Comparison of ENCODE assay signal across 20 cellular contexts in genomic region chr9:115596743-115597080, GRCh38.
DNase-seq lines count a peak whose midpoint lies in the region; ATAC-seq and TF ChIP-seq lines count a peak whose summit lies in the region.
"Had no signal": no experiment of that assay in that cellular context is flagged by ENCODE, and none has a peak within 500 bp of the region (broad histone marks: within the 10 kb centered on the region; RNA-seq: fewer than 3 reads in every experiment).

No MANE protein-coding gene starts in this region.

- H3K9ac ChIP-seq in SK-N-MC (ENCODE audit: insufficient read length) (peak overlapping the region; percentile 99), endodermal cell (ENCODE audit: extremely low read depth, low read length, poor library complexity, severe bottlenecking) (no peak overlapping the region), colonic mucosa (ENCODE audit: low read depth in 2 of 2, low read length in 2 of 2) (no peak overlapping the region)

- H3K27ac ChIP-seq in SK-N-MC (peak overlapping the region; percentile 100), endodermal cell (ENCODE audit: low read depth, low read length) (no peak overlapping the region), colonic mucosa (no peak overlapping the region)
- H3K27ac ChIP-seq: upper lobe of left lung had no signal

- peak; percentile 9 for DNase-seq in AG08395 (ENCODE audit: low spot score)
- no peak for DNase-seq in SK-N-MC (ENCODE audit: low read depth, low spot score)
- DNase-seq in endodermal cell: no peak
- no peak for DNase-seq in osteocyte (ENCODE audit: extremely low spot score, unreplicated experiment)
- DNase-seq in colonic mucosa: no peak
- DNase-seq: activated CD4-positive, alpha-beta T cell treated with anti-CD3 and anti-CD28 coated beads for 36 hours; activated CD8-positive, alpha-beta memory T cell treated with anti-CD3 and anti-CD28 coated beads, Interleukin-2, amount 50 U/mL, for 4 hours; activated gamma-delta T cell treated with Interleukin-2 at 50 U/mL for 16 hours; mucosa of descending colon; NCI-H2107; PC-3; right cardiac atrium; stimulated activated CD4-positive, alpha-beta T cell treated with anti-CD3 and anti-CD28 coated beads, Interleukin-2, amount 100 ng/mL, for 24 hours; stimulated activated naive CD8-positive, alpha-beta T cell treated with anti-CD3 and anti-CD28 coated beads, Interleukin-15, amount 100 ng/mL, for 72 hours; T1000; upper lobe of left lung had no signal

- intact Hi-C loops in colonic mucosa (cut with DNase I): loop anchor here (10.0 kb wide), 1 partner anchor 1268 kb away; no protein-coding TSS in a partner anchor

- H3K4me3 Mint-ChIP-seq in endodermal cell (no peak overlapping the region), osteocyte (ENCODE audit: unreplicated experiment) (peak overlapping the region; percentile 75)
- H3K4me3 Mint-ChIP-seq: activated CD4-positive, alpha-beta T cell treated with anti-CD3 and anti-CD28 coated beads for 36 hours; stimulated activated naive CD8-positive, alpha-beta T cell treated with anti-CD3 and anti-CD28 coated beads, Interleukin-15, amount 100 ng/mL, for 72 hours had no signal

- H3K4me1 Mint-ChIP-seq in endodermal cell: peaks cover 54% of the 10 kb centered on the region
- H3K4me1 Mint-ChIP-seq in osteocyte (ENCODE audit: unreplicated experiment): peaks cover 69% of the 10 kb centered on the region
- H3K4me1 Mint-ChIP-seq: activated CD4-positive, alpha-beta T cell treated with anti-CD3 and anti-CD28 coated beads for 36 hours had no signal

- H3K36me3 ChIP-seq in SK-N-MC (ENCODE audit: insufficient read depth, low read length) (peaks cover 18% of the 10 kb centered on the region), endodermal cell (ENCODE audit: control insufficient read depth, insufficient read depth, low read length) (no peaks in the 10 kb centered on the region), colonic mucosa (no peaks in the 10 kb centered on the region)
- H3K36me3 ChIP-seq: upper lobe of left lung had no signal

- H3K9me3 ChIP-seq in SK-N-MC (ENCODE audit: low read depth, low read length) (no peaks in the 10 kb centered on the region), endodermal cell (ENCODE audit: control insufficient read depth, low read length) (no peaks in the 10 kb centered on the region), colonic mucosa (no peaks in the 10 kb centered on the region)
- H3K9me3 ChIP-seq: mucosa of descending colon, upper lobe of left lung had no signal

- no peak for ATAC-seq in GM19397 (IDR thresholded peaks at IDR 0.05; ENCODE audit: unreplicated experiment)
- ATAC-seq in HG03039 (IDR thresholded peaks at IDR 0.05; ENCODE audit: unreplicated experiment): no peak
- ATAC-seq in GM18870 (IDR thresholded peaks at IDR 0.05; ENCODE audit: unreplicated experiment): no peak
- ATAC-seq: activated CD4-positive, alpha-beta T cell treated with anti-CD3 and anti-CD28 coated beads for 36 hours; K562; mucosa of descending colon; PC-3; right cardiac atrium; stimulated activated naive CD8-positive, alpha-beta T cell treated with anti-CD3 and anti-CD28 coated beads, Interleukin-15, amount 100 ng/mL, for 72 hours had no signal

- peaks cover 3% of the 10 kb centered on the region for H3K27me3 Mint-ChIP-seq in endodermal cell (ENCODE audit: insufficient read depth)
- H3K27me3 Mint-ChIP-seq in osteocyte (ENCODE audit: unreplicated experiment): no peaks in the 10 kb centered on the region

- WGBS in endodermal cell (ENCODE audit: insufficient coverage in 1 of 2, insufficient read length in 1 of 2), 2 experiments: 45 to 61% methylated on average over 2 to 4 of the region's 4 CpGs

- H3K27ac Mint-ChIP-seq in endodermal cell (no peak overlapping the region), osteocyte (ENCODE audit: unreplicated experiment) (peak overlapping the region; percentile 92)
- H3K27ac Mint-ChIP-seq: activated CD4-positive, alpha-beta T cell treated with anti-CD3 and anti-CD28 coated beads for 36 hours; stimulated activated naive CD8-positive, alpha-beta T cell treated with anti-CD3 and anti-CD28 coated beads, Interleukin-15, amount 100 ng/mL, for 72 hours had no signal

- no peak for TF ChIP-seq CTCF in endodermal cell (conservative IDR thresholded peaks at IDR 0.05)
- TF ChIP-seq CTCF in osteocyte (IDR thresholded peaks at IDR 0.05): no peak
- no peak for TF ChIP-seq CTCF in colonic mucosa (IDR thresholded peaks at IDR 0.05)

- H3K9me3 Mint-ChIP-seq in endodermal cell: no peaks in the 10 kb centered on the region
- peaks cover 7% of the 10 kb centered on the region for H3K9me3 Mint-ChIP-seq in osteocyte (ENCODE audit: unreplicated experiment)
- H3K9me3 Mint-ChIP-seq: stimulated activated naive CD8-positive, alpha-beta T cell treated with anti-CD3 and anti-CD28 coated beads, Interleukin-15, amount 100 ng/mL, for 72 hours had no signal

- H3K4me1 ChIP-seq in endodermal cell (ENCODE audit: control insufficient read depth, insufficient read depth, low read length) (peaks cover 12% of the 10 kb centered on the region), colonic mucosa (no peaks in the 10 kb centered on the region)

- H3K4me3 ChIP-seq in SK-N-MC: peak overlapping the region; percentile 86
- H3K4me3 ChIP-seq in endodermal cell (ENCODE audit: low read length): peak overlapping the region; percentile 31
- no peak overlapping the region for H3K4me3 ChIP-seq in colonic mucosa
- H3K4me3 ChIP-seq: K562, mucosa of descending colon, upper lobe of left lung had no signal

- H3K36me3 Mint-ChIP-seq in endodermal cell (ENCODE audit: low read depth) (no peaks in the 10 kb centered on the region), osteocyte (ENCODE audit: unreplicated experiment) (peaks cover 8% of the 10 kb centered on the region)

- H3K27me3 ChIP-seq in endodermal cell (ENCODE audit: control insufficient read depth, insufficient read depth, low read length, poor library complexity, severe bottlenecking) (no peaks in the 10 kb centered on the region), colonic mucosa (no peaks in the 10 kb centered on the region)
- H3K27me3 ChIP-seq: upper lobe of left lung had no signal
